In genomic region chr13:40333238-40333637, GRCh38 we compare ENCODE assay signal across 2 cellular contexts.
TF ChIP-seq lines count a peak whose summit lies in the region.

No MANE protein-coding gene starts in this region.

TF ChIP-seq in IMR-90, 13 proteins besides CTCF, POLR2A, EP300 and RAD21:
- TF ChIP-seq MAFK (IDR thresholded peaks at IDR 0.05; ENCODE audit: low read depth, low read length) (no peak), CEBPB (IDR thresholded peaks at IDR 0.05; ENCODE audit: low read depth, low read length) (no peak), MAZ (IDR thresholded peaks at IDR 0.05; ENCODE audit: borderline replicate concordance, low read depth, low read length) (no peak), RCOR1 (IDR thresholded peaks at IDR 0.05; ENCODE audit: insufficient replicate concordance, low read length) (no peak), NFE2L2 (IDR thresholded peaks at IDR 0.05; ENCODE audit: low read depth, low read length) (no peak), BHLHE40 (IDR thresholded peaks at IDR 0.05; ENCODE audit: low read depth, low read length) (no peak), FOS (IDR thresholded peaks at IDR 0.05; ENCODE audit: low read depth, low read length) (no peak), SMC3 (IDR thresholded peaks at IDR 0.05; ENCODE audit: low read depth, low read length) (no peak), CHD1 (IDR thresholded peaks at IDR 0.05; ENCODE audit: low read depth, low read length) (no peak), MXI1 (IDR thresholded peaks at IDR 0.05; ENCODE audit: borderline replicate concordance, low read depth, low read length) (no peak), RFX5 (IDR thresholded peaks at IDR 0.05; ENCODE audit: low read depth, low read length) (no peak)
- TF ChIP-seq, protein P1, sequence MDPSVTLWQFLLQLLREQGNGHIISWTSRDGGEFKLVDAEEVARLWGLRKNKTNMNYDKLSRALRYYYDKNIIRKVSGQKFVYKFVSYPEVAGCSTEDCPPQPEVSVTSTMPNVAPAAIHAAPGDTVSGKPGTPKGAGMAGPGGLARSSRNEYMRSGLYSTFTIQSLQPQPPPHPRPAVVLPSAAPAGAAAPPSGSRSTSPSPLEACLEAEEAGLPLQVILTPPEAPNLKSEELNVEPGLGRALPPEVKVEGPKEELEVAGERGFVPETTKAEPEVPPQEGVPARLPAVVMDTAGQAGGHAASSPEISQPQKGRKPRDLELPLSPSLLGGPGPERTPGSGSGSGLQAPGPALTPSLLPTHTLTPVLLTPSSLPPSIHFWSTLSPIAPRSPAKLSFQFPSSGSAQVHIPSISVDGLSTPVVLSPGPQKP (IDR thresholded peaks at IDR 0.05; ENCODE audit: borderline replicate concordance, low read depth, low read length) = no peak
- TF ChIP-seq, protein P2, sequence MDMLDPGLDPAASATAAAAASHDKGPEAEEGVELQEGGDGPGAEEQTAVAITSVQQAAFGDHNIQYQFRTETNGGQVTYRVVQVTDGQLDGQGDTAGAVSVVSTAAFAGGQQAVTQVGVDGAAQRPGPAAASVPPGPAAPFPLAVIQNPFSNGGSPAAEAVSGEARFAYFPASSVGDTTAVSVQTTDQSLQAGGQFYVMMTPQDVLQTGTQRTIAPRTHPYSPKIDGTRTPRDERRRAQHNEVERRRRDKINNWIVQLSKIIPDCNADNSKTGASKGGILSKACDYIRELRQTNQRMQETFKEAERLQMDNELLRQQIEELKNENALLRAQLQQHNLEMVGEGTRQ (IDR thresholded peaks at IDR 0.05; ENCODE audit: low read depth, low read length) = no peak

TF ChIP-seq in endothelial cell of umbilical vein, 7 proteins besides CTCF, POLR2A, EP300 and RAD21 (continued from another document):
- TF ChIP-seq EZH2 (IDR thresholded peaks at IDR 0.05; ENCODE audit: borderline replicate concordance, low read depth, low read length, severe bottlenecking) (no peak), MAX (IDR thresholded peaks at IDR 0.05; ENCODE audit: insufficient read depth, insufficient read length) (no peak), FOS (IDR thresholded peaks at IDR 0.05; ENCODE audit: borderline replicate concordance, insufficient read depth, low read length) (no peak), JUN (IDR thresholded peaks at IDR 0.05; ENCODE audit: borderline replicate concordance, insufficient read depth, insufficient read length, low read depth) (no peak), GATA2 (IDR thresholded peaks at IDR 0.05; ENCODE audit: insufficient read depth, insufficient read length, low read depth, low read length) (no peak), POLR2AphosphoS5 (IDR thresholded peaks at IDR 0.05; ENCODE audit: insufficient read depth, low read depth, low read length) (no peak)
